In genomic region chr7:102992820-102993531, GRCh38 we compare ENCODE assay signal across 10 cellular contexts.
DNase-seq lines count a peak whose midpoint lies in the region; ATAC-seq and TF ChIP-seq lines count a peak whose summit lies in the region.
"Had no signal": no experiment of that assay in that cellular context is flagged by ENCODE, and none has a peak within 500 bp of the region (broad histone marks: within the 10 kb centered on the region; RNA-seq: fewer than 3 reads in every experiment).

No MANE protein-coding gene starts in this region.

- H3K36me3 Mint-ChIP-seq in activated naive CD8-positive, alpha-beta T cell treated with anti-CD3 and anti-CD28 coated beads, Interleukin-2, amount 50 U/mL, for 24 hours (ENCODE audit: low read depth), result no peaks in the 10 kb centered on the region

- CTCF ChIA-PET in PC-9 (lab: Charles Lee), result no interaction called here

- POLR2A ChIA-PET in PC-9 (lab: Charles Lee; ENCODE audit: unreplicated experiment), result no interaction called here

- no peak overlapping the region for H3K9ac ChIP-seq in rectal smooth muscle tissue (ENCODE audit: low read length)

- no peaks in the 10 kb centered on the region for H3K9me2 ChIP-seq in PC-9 (ENCODE audit: insufficient read depth)

- H3K4me1 ChIP-seq in PC-9 (replicated peaks; ENCODE audit: insufficient read depth) (peaks cover 35% of the 10 kb centered on the region), rectal smooth muscle tissue (ENCODE audit: control insufficient read depth, insufficient read depth, low read length) (peaks cover 20% of the 10 kb centered on the region)

- no peak for ATAC-seq in activated naive CD8-positive, alpha-beta T cell treated with anti-CD3 and anti-CD28 coated beads, Interleukin-2, amount 50 U/mL, for 24 hours
- no peak for ATAC-seq in HG03097 (IDR thresholded peaks at IDR 0.05; ENCODE audit: low FRiP score, unreplicated experiment)
- ATAC-seq in HG03135 (IDR thresholded peaks at IDR 0.05; ENCODE audit: unreplicated experiment), result no peak

- no TSS peak for BruUV-seq in PC-9 (replicated peaks; lab: Mats Ljungman, UMichigan)

- no peaks in the 10 kb centered on the region for H3K27me3 Mint-ChIP-seq in activated naive CD8-positive, alpha-beta T cell treated with anti-CD3 and anti-CD28 coated beads, Interleukin-2, amount 50 U/mL, for 24 hours

- no peak overlapping the region for H3K4me3 ChIP-seq in PC-9
- no peak overlapping the region for H3K4me3 ChIP-seq in fibroblast of pulmonary artery (replicated peaks; ENCODE audit: low read depth, low read length)
- no peak overlapping the region for H3K4me3 ChIP-seq in rectal smooth muscle tissue (ENCODE audit: low read length)

- H3K36me3 ChIP-seq in PC-9 (ENCODE audit: low read depth) (no peaks in the 10 kb centered on the region), rectal smooth muscle tissue (ENCODE audit: control insufficient read depth, insufficient read depth, low read length) (no peaks in the 10 kb centered on the region)

- intact Hi-C loops in PC-9 (cut with micrococcal nuclease; ENCODE audit: unreplicated experiment), result loop anchor here (5.0 kb wide), 1 partner anchor 44 kb away; no protein-coding TSS in a partner anchor

- no peak overlapping the region for H3K4me3 Mint-ChIP-seq in activated naive CD8-positive, alpha-beta T cell treated with anti-CD3 and anti-CD28 coated beads, Interleukin-2, amount 50 U/mL, for 24 hours

- H3K9me3 Mint-ChIP-seq in activated naive CD8-positive, alpha-beta T cell treated with anti-CD3 and anti-CD28 coated beads, Interleukin-2, amount 50 U/mL, for 24 hours, result no peaks in the 10 kb centered on the region

- TF ChIP-seq CTCF in PC-9 (conservative IDR thresholded peaks at IDR 0.05) (no peak), fibroblast of pulmonary artery (IDR thresholded peaks at IDR 0.05; ENCODE audit: low read length, missing control alignments) (no peak)

- peaks cover 9% of the 10 kb centered on the region for H3K4me1 Mint-ChIP-seq in activated naive CD8-positive, alpha-beta T cell treated with anti-CD3 and anti-CD28 coated beads, Interleukin-2, amount 50 U/mL, for 24 hours

- 0 out of 2 replicates have a peak, but pooled peaks cover 8% of the 10 kb centered on the region for H3K9me3 ChIP-seq in PC-9 (ENCODE audit: insufficient read depth, low read depth)

- H3F3A ChIP-seq in PC-9 (ENCODE audit: insufficient read depth, low read depth), result peaks cover 29% of the 10 kb centered on the region

- DNase-seq in DMS 273 treated with DMSO at 0.1 percent for 48 hours (lab: John Stamatoyannopoulos, UW) (peak; percentile 84), PC-9 (peak; percentile 25 to 64), fibroblast of pulmonary artery (ENCODE audit: low read depth) (peak; percentile 82), cerebellar nuclear complex (lab: John Stamatoyannopoulos, UW) (no peak)
- no peak for DNase-seq in activated naive CD8-positive, alpha-beta T cell treated with anti-CD3 and anti-CD28 coated beads, Interleukin-2, amount 50 U/mL, for 24 hours
- DNase-seq: activated CD4-positive, CD25-positive, alpha-beta regulatory T cell; NCI-H2029 treated with DMSO at 0.1 percent for 48 hours had no signal

- H4K20me1 ChIP-seq in PC-9 (ENCODE audit: insufficient read depth), result no peaks in the 10 kb centered on the region

- H2AFZ ChIP-seq in PC-9, result no peak overlapping the region

- H3K79me2 ChIP-seq in PC-9 (ENCODE audit: low read depth), result no peaks in the 10 kb centered on the region

- H3K4me2 ChIP-seq in PC-9, result peak overlapping the region; percentile 30

- no peak overlapping the region for H3K27ac Mint-ChIP-seq in activated naive CD8-positive, alpha-beta T cell treated with anti-CD3 and anti-CD28 coated beads, Interleukin-2, amount 50 U/mL, for 24 hours

- peak overlapping the region; percentile 79 for H3K27ac ChIP-seq in PC-9
- H3K27ac ChIP-seq in rectal smooth muscle tissue (ENCODE audit: low read depth, low read length), result peak overlapping the region; percentile 71

- no peaks in the 10 kb centered on the region for H3K27me3 ChIP-seq in PC-9 (ENCODE audit: insufficient read depth, low read depth)
- H3K27me3 ChIP-seq in rectal smooth muscle tissue (ENCODE audit: control insufficient read depth, insufficient read depth, low read length), result no peaks in the 10 kb centered on the region

Comparison
In these comparisons a context has a peak if more than half of its experiments do, and no peak if none do; other contexts are left out.
1. DNase-seq: peak in DMS 273 treated with DMSO at 0.1 percent for 48 hours (single experiment), PC-9 (2 of 2) and fibroblast of pulmonary artery (single experiment); none in activated naive CD8-positive, alpha-beta T cell treated with anti-CD3 and anti-CD28 coated beads, Interleukin-2, amount 50 U/mL, for 24 hours (single experiment) and cerebellar nuclear complex (0 of 2).